Comparison of ENCODE assay signal across 1 cellular context in genomic region chr17:37047631-37048104, GRCh38.
TF ChIP-seq lines count a peak whose summit lies in the region.

No MANE protein-coding gene starts in this region.

TF ChIP-seq in GM23338, 12 proteins besides CTCF, POLR2A, EP300 and RAD21 (continued from another document):
- 0 out of 2 replicates have a peak, but pooled peaks have one; percentile 50 for TF ChIP-seq ZNF462 (CRISPR knock-in tag; IDR thresholded peaks at IDR 0.05)
